ENCODE assay signal across 20 cellular contexts in genomic region chr1:41852091-41852490, GRCh38.
A peak's percentile ranks its signal among the peaks of the same experiment; 100 is the strongest.
DNase-seq lines count a peak whose midpoint lies in the region; ATAC-seq and TF ChIP-seq lines count a peak whose summit lies in the region.
"Had no signal": no experiment of that assay in that cellular context is flagged by ENCODE, and none has a peak within 500 bp of the region (broad histone marks: within the 10 kb centered on the region; RNA-seq: fewer than 3 reads in every experiment).

No MANE protein-coding gene starts in this region.

- POLR2A ChIA-PET in SK-N-SH (lab: Yijun Ruan, JAX) (no interaction called here), PC-9 (lab: Charles Lee; ENCODE audit: unreplicated experiment) (interaction anchor here (0.6 kb wide), 1 partner anchor 10 kb away, joined by 4 read pairs; no protein-coding TSS in a partner anchor)

- no peak overlapping the region for H3K4me3 ChIP-seq in SK-N-SH (ENCODE audit: low read depth in 2 of 2, low read length in 1 of 2)
- no peak overlapping the region for H3K4me3 ChIP-seq in PC-9
- H3K4me3 ChIP-seq: GM23338, K562, SK-N-MC had no signal

- WGBS in SK-N-SH (ENCODE audit: low lambda C conversion rate): 98% methylated on average over 3 of the region's 7 CpGs

- H3K27ac ChIP-seq in SK-N-SH (ENCODE audit: low read depth in 2 of 2, low read length in 1 of 2) (peak overlapping the region in 1 of 2 experiments; percentile 54; a peak in 2 of 4 replicates), PC-9 (peak overlapping the region; percentile 80), epithelial cell of prostate (peak overlapping the region; percentile 60)
- H3K27ac ChIP-seq: 22Rv1, SK-N-MC had no signal

- CTCF ChIA-PET in SK-N-SH (lab: Yijun Ruan, JAX) (no interaction called here), PC-9 (lab: Charles Lee) (no interaction called here)

- peak overlapping the region; percentile 71 for H3K4me2 ChIP-seq in SK-N-SH
- H3K4me2 ChIP-seq in PC-9: peak overlapping the region; percentile 58
- H3K4me2 ChIP-seq: GM23338 had no signal

- H2AFZ ChIP-seq in SK-N-SH (ENCODE audit: low read depth): no peak overlapping the region
- no peak overlapping the region for H2AFZ ChIP-seq in PC-9
- H2AFZ ChIP-seq: GM23338 had no signal

- no TSS peak for BruUV-seq in PC-9 (replicated peaks; lab: Mats Ljungman, UMichigan)

- H3K79me2 ChIP-seq in SK-N-SH (ENCODE audit: insufficient read depth) (no peaks in the 10 kb centered on the region), PC-9 (ENCODE audit: low read depth) (peaks cover 47% of the 10 kb centered on the region; the same call in 1 of the 2 replicates)

- no peaks in the 10 kb centered on the region for H3K9me3 ChIP-seq in SK-N-SH
- H3K9me3 ChIP-seq in PC-9 (ENCODE audit: insufficient read depth, low read depth): no peaks in the 10 kb centered on the region

- no peaks in the 10 kb centered on the region for H3K9me2 ChIP-seq in SK-N-SH
- no peaks in the 10 kb centered on the region for H3K9me2 ChIP-seq in PC-9 (ENCODE audit: insufficient read depth)

- no peak overlapping the region for H3K9ac ChIP-seq in SK-N-SH

- H3K36me3 ChIP-seq in SK-N-SH (replicated peaks in 1 of 2; ENCODE audit: control insufficient read depth in 1 of 2, insufficient read depth in 2 of 2, low read length in 1 of 2): no peaks in the 10 kb centered on the region
- no peaks in the 10 kb centered on the region for H3K36me3 ChIP-seq in PC-9 (ENCODE audit: low read depth)

- TF ChIP-seq CTCF in SK-N-SH (IDR thresholded peaks at IDR 0.05) (no peak), PC-9 (conservative IDR thresholded peaks at IDR 0.05) (no peak)

- H3F3A ChIP-seq in SK-N-SH (replicated peaks; ENCODE audit: insufficient read depth) (peaks cover 4% of the 10 kb centered on the region), PC-9 (ENCODE audit: insufficient read depth, low read depth) (peaks cover 37% of the 10 kb centered on the region)

- H3K4me1 ChIP-seq in SK-N-SH (ENCODE audit: control insufficient read depth in 1 of 2, insufficient read depth in 2 of 2, low read depth in 1 of 2, low read length in 1 of 2) (peaks cover 0 to 18% of the 10 kb centered on the region in 2 experiments; a peak in 3 of 4 replicates), PC-9 (replicated peaks; ENCODE audit: insufficient read depth) (peaks cover 86% of the 10 kb centered on the region)

- TF ChIP-seq RAD21 in SK-N-SH (IDR thresholded peaks at IDR 0.05; ENCODE audit: low read length): no peak

- H3K27me3 ChIP-seq in SK-N-SH (ENCODE audit: insufficient read depth): no peaks in the 10 kb centered on the region
- no peaks in the 10 kb centered on the region for H3K27me3 ChIP-seq in PC-9 (ENCODE audit: insufficient read depth, low read depth)

- TF ChIP-seq EP300 in SK-N-SH (IDR thresholded peaks at IDR 0.05; ENCODE audit: borderline replicate concordance in 1 of 2, low read depth in 1 of 2, low read length in 1 of 2): no peak

- intact Hi-C loops in PC-9 (cut with micrococcal nuclease; ENCODE audit: unreplicated experiment) (no loop called here), posterior vena cava (cut with DNase I) (no loop called here)

- no peaks in the 10 kb centered on the region for H4K20me1 ChIP-seq in SK-N-SH (ENCODE audit: insufficient read depth)
- no peaks in the 10 kb centered on the region for H4K20me1 ChIP-seq in PC-9 (ENCODE audit: insufficient read depth)

- ATAC-seq in SK-N-SH treated with all-trans-retinoic acid at 6 μM for 48 hours: no peak
- ATAC-seq: GM23338, HepG2, K562 had no signal

- DNase-seq in SK-N-SH: no peak
- no peak for DNase-seq in PC-9
- DNase-seq in epithelial cell of prostate (ENCODE audit: low read depth, low spot score): no peak
- no peak for DNase-seq in posterior vena cava (ENCODE audit: low spot score)
- DNase-seq in activated gamma-delta T cell treated with Interleukin-2 at 50 U/mL for 16 hours: no peak
- DNase-seq in DMS114 treated with DMSO at 0.1 percent for 48 hours (lab: John Stamatoyannopoulos, UW; ENCODE audit: unreplicated experiment): no peak
- DNase-seq: H9, NCI-H1092 treated with DMSO at 0.1 percent for 48 hours, NCI-H1436, NCI-H187 treated with DMSO at 0.1 percent for 48 hours, NCI-H2171 treated with DMSO at 0.1 percent for 48 hours, NCI-H524, NCI-H748 treated with DMSO at 0.1 percent for 48 hours, SIG-M5 had no signal

TF ChIP-seq in SK-N-SH, 30 proteins besides CTCF, POLR2A, EP300 and RAD21 (continues in another document):
- no peak for TF ChIP-seq TAF1 (IDR thresholded peaks at IDR 0.05; ENCODE audit: borderline replicate concordance, low read depth, low read length)
- TF ChIP-seq NFIC (IDR thresholded peaks at IDR 0.05; ENCODE audit: borderline replicate concordance): no peak
- no peak for TF ChIP-seq IRF3 (IDR thresholded peaks at IDR 0.05; ENCODE audit: low read depth, low read length)
- no peak for TF ChIP-seq FOSL2 (IDR thresholded peaks at IDR 0.05; ENCODE audit: borderline replicate concordance, low read depth)
- no peak for TF ChIP-seq TEAD4 (IDR thresholded peaks at IDR 0.05; ENCODE audit: borderline replicate concordance, insufficient read depth)
- no peak for TF ChIP-seq FOXM1 (IDR thresholded peaks at IDR 0.05; ENCODE audit: low read depth)
- TF ChIP-seq, protein P1, sequence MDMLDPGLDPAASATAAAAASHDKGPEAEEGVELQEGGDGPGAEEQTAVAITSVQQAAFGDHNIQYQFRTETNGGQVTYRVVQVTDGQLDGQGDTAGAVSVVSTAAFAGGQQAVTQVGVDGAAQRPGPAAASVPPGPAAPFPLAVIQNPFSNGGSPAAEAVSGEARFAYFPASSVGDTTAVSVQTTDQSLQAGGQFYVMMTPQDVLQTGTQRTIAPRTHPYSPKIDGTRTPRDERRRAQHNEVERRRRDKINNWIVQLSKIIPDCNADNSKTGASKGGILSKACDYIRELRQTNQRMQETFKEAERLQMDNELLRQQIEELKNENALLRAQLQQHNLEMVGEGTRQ (IDR thresholded peaks at IDR 0.05; ENCODE audit: borderline replicate concordance, low read depth, low read length): no peak
- TF ChIP-seq RCOR1 (IDR thresholded peaks at IDR 0.05; ENCODE audit: low read length): no peak
- no peak for TF ChIP-seq MXI1 (IDR thresholded peaks at IDR 0.05; ENCODE audit: low read depth, low read length)
- TF ChIP-seq FOXJ3 (CRISPR knock-in tag; IDR thresholded peaks at IDR 0.05): no peak
- no peak for TF ChIP-seq JUND (IDR thresholded peaks at IDR 0.05)
- TF ChIP-seq GATA2 (CRISPR knock-in tag; IDR thresholded peaks at IDR 0.05): no peak
- TF ChIP-seq, protein P2, sequence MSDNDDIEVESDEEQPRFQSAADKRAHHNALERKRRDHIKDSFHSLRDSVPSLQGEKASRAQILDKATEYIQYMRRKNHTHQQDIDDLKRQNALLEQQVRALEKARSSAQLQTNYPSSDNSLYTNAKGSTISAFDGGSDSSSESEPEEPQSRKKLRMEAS (IDR thresholded peaks at IDR 0.05; ENCODE audit: low read depth): no peak
- no peak for TF ChIP-seq RFX5 (IDR thresholded peaks at IDR 0.05; ENCODE audit: low read length)

TF ChIP-seq in SK-N-SH treated with all-trans-retinoic acid at 6 μM for 48 hours, 23 proteins besides CTCF, POLR2A, EP300 and RAD21:
- no peak for TF ChIP-seq RARB (CRISPR knock-in tag; IDR thresholded peaks at IDR 0.05)
- TF ChIP-seq TOX (CRISPR knock-in tag; IDR thresholded peaks at IDR 0.05; ENCODE audit: borderline replicate concordance): no peak
- TF ChIP-seq ZFP3 (CRISPR knock-in tag; IDR thresholded peaks at IDR 0.05): no peak
- TF ChIP-seq PATZ1 (CRISPR knock-in tag; IDR thresholded peaks at IDR 0.05; ENCODE audit: borderline replicate concordance): no peak
- no peak for TF ChIP-seq CSDC2 (CRISPR knock-in tag; IDR thresholded peaks at IDR 0.05)
- TF ChIP-seq ZFP30 (CRISPR knock-in tag; IDR thresholded peaks at IDR 0.05): no peak
- no peak for TF ChIP-seq GLIS3 (CRISPR knock-in tag; IDR thresholded peaks at IDR 0.05)
- no peak for TF ChIP-seq ARNTL (CRISPR knock-in tag; IDR thresholded peaks at IDR 0.05; ENCODE audit: borderline replicate concordance, low read depth)
TF ChIP-seq in SK-N-SH treated with all-trans-retinoic acid at 6 μM for 48 hours: peak in this region for 0.
